Comparison of ENCODE assay signal across 15 cellular contexts in genomic region chr16:24508614-24509013, GRCh38. TPM values are rescaled to one million over a fixed set of nuclear protein-coding genes. Genes with fewer than 3 reads are reported as not detected.
DNase-seq lines count a peak whose midpoint lies in the region; ATAC-seq, FAIRE-seq and TF ChIP-seq lines count a peak whose summit lies in the region.
"Had no signal": no experiment of that assay in that cellular context is flagged by ENCODE, and none has a peak within 500 bp of the region (broad histone marks: within the 10 kb centered on the region; RNA-seq: fewer than 3 reads in every experiment).

No MANE protein-coding gene starts in this region.

- no peak overlapping the region for H2AFZ ChIP-seq in OCI-LY7 (ENCODE audit: low read length)

- no peak for FAIRE-seq in D721Med (lab: Jason Lieb, UNC)
- FAIRE-seq: GM18507 had no signal

- peak; percentile 85 for ATAC-seq in RWPE2 (ENCODE audit: low read depth)
- peak; percentile 56 for ATAC-seq in esophagus mucosa
- ATAC-seq: right cardiac atrium had no signal

- no peaks in the 10 kb centered on the region for H3K4me1 ChIP-seq in RWPE2 (ENCODE audit: insufficient read depth, poor library complexity, severe bottlenecking)
- no peaks in the 10 kb centered on the region for H3K4me1 ChIP-seq in OCI-LY7 (ENCODE audit: insufficient read depth, low read length, poor library complexity, severe bottlenecking)
- H3K4me1 ChIP-seq: SJCRH30, suprapubic skin had no signal

- H3K9me2 ChIP-seq in OCI-LY7 (ENCODE audit: insufficient read depth, low read length): no peaks in the 10 kb centered on the region

- no TSS peak for BruUV-seq in OCI-LY7 (replicated peaks; lab: Mats Ljungman, UMichigan)

- H3K27ac ChIP-seq in RWPE2 (ENCODE audit: poor library complexity, severe bottlenecking) (peak overlapping the region; percentile 31), OCI-LY7 (ENCODE audit: low read depth, low read length, poor library complexity, severe bottlenecking) (no peak overlapping the region)
- H3K27ac ChIP-seq: SJCRH30, suprapubic skin had no signal

- intact Hi-C loops in OCI-LY7 (cut with micrococcal nuclease; ENCODE audit: unreplicated experiment): loop anchor here (10.0 kb wide), 1 partner anchor 254 kb away; the partner anchor contains the start of gene CACNG3

- POLR2A ChIA-PET in OCI-LY7 (lab: Charles Lee): interaction anchor here (0.7 kb wide), 1 partner anchor 407 kb away, joined by 4 read pairs; no protein-coding TSS in a partner anchor

- no peaks in the 10 kb centered on the region for H3K27me3 ChIP-seq in RWPE2 (ENCODE audit: insufficient read depth, poor library complexity, severe bottlenecking)
- H3K27me3 ChIP-seq: SJCRH30 had no signal

- H4K20me1 ChIP-seq in OCI-LY7 (ENCODE audit: insufficient read depth, low read length): no peaks in the 10 kb centered on the region

- H3K36me3 ChIP-seq in RWPE2 (ENCODE audit: low read depth) (no peaks in the 10 kb centered on the region), OCI-LY7 (ENCODE audit: insufficient read depth, low read length) (no peaks in the 10 kb centered on the region)
- H3K36me3 ChIP-seq: SJCRH30, suprapubic skin had no signal

- CTCF ChIA-PET in OCI-LY7 (lab: Charles Lee; ENCODE audit: unreplicated experiment): no interaction called here

- H3K4me2 ChIP-seq in OCI-LY7 (ENCODE audit: low read length): no peak overlapping the region

- peak; percentile 56 for DNase-seq in GM04504 (ENCODE audit: low read depth)
- no peak for DNase-seq in RWPE2 (ENCODE audit: low spot score)
- peak; percentile 59 for DNase-seq in renal cortical epithelial cell (ENCODE audit: low read depth)
- no peak for DNase-seq in OCI-LY7 (ENCODE audit: low spot score)
- no peak for DNase-seq in D721Med (ENCODE audit: insufficient read length, low spot score)
- DNase-seq in inferior parietal cortex (ENCODE audit: extremely low spot score): no peak
- DNase-seq: DND-41, endodermal cell, MM.1S, NCI-H510A treated with DMSO at 0.1 percent for 48 hours, right cardiac atrium, SJCRH30 had no signal

- no peaks in the 10 kb centered on the region for H3K9me3 ChIP-seq in RWPE2 (ENCODE audit: severe bottlenecking)
- H3K9me3 ChIP-seq in OCI-LY7 (ENCODE audit: low read length): no peaks in the 10 kb centered on the region
- H3K9me3 ChIP-seq: SJCRH30, suprapubic skin had no signal

- TF ChIP-seq CTCF in RWPE2 (IDR thresholded peaks at IDR 0.05; ENCODE audit: poor library complexity, severe bottlenecking) (no peak), OCI-LY7 (conservative IDR thresholded peaks at IDR 0.05; ENCODE audit: low read length) (no peak), D721Med (IDR thresholded peaks at IDR 0.05; ENCODE audit: insufficient read depth, missing control alignments) (no peak)

- no peak overlapping the region for H3K4me3 ChIP-seq in RWPE2 (ENCODE audit: severe bottlenecking)
- no peak overlapping the region for H3K4me3 ChIP-seq in OCI-LY7 (ENCODE audit: low read depth, low read length, poor library complexity, severe bottlenecking)
- H3K4me3 ChIP-seq: SJCRH30, suprapubic skin had no signal

- H3K79me2 ChIP-seq in OCI-LY7 (ENCODE audit: insufficient read depth, low read depth, low read length): no peaks in the 10 kb centered on the region

RNA-seq across cellular contexts. Expression of gene RBBP6, which starts 30.8 kb away (rescaled TPM):
- 28.4 TPM for total RNA-seq in esophagus mucosa
- total RNA-seq in renal cortical epithelial cell: 7.5 and 35.2 TPM in 2 replicates
- 32.6 and 41.2 TPM in 2 replicates for total RNA-seq in OCI-LY7 (2014; rRNA removed; shearing (Covaris generic))
- total RNA-seq in OCI-LY7 (2022): 83.0 and 95.0 TPM in 2 replicates

Comparison
In these comparisons a context has a peak if more than half of its experiments do, and no peak if none do; other contexts are left out.
1. DNase-seq: peak in GM04504 (single experiment) and renal cortical epithelial cell (single experiment); none in RWPE2 (single experiment), OCI-LY7 (single experiment), D721Med (single experiment) and inferior parietal cortex (single experiment).